In genomic region chr3:125585595-125586223, GRCh38 we compare ENCODE assay signal across 8 cellular contexts. TPM values are rescaled to one million over a fixed set of nuclear protein-coding genes. Genes with fewer than 3 reads are reported as not detected.
DNase-seq lines count a peak whose midpoint lies in the region; ATAC-seq, FAIRE-seq and TF ChIP-seq lines count a peak whose summit lies in the region.

No MANE protein-coding gene starts in this region.

- peak; percentile 66 to 73 (median 68) for TF ChIP-seq CTCF in pancreas (IDR thresholded peaks at IDR 0.05)

- peak; percentile 59 for FAIRE-seq in pancreas (lab: Jason Lieb, UNC)

- ATAC-seq in pancreas (peak; percentile 38 to 91 (median 87)), HG02852 (IDR thresholded peaks at IDR 0.05; ENCODE audit: unreplicated experiment) (no peak)
- no peak for ATAC-seq in stimulated activated memory B cell treated with anti-CD40 and anti-IgM and Interleukin-4, amounts not matched to agents 10 μg/mL and 1 μg/mL and 100 μg/mL, for 72 hours

- WGBS in pancreas, 2 donors: 0 to 3% methylated on average over 1 of the region's 1 CpG

- no peaks in the 10 kb centered on the region for H3K9me3 ChIP-seq in pancreas

- no peak overlapping the region for H3K4me3 ChIP-seq in pancreas

- H3K4me1 ChIP-seq in pancreas: peaks cover 0 to 5% (median 3%) of the 10 kb centered on the region in 3 donors

- no peak overlapping the region for H3K27ac ChIP-seq in pancreas

- intact Hi-C loops in pancreas (cut with DNase I): no loop called here

- H3K4me1 Mint-ChIP-seq in stimulated activated memory B cell treated with anti-CD40 and anti-IgM and Interleukin-4, amounts not matched to agents 10 μg/mL and 1 μg/mL and 100 μg/mL, for 72 hours: peaks cover 30% of the 10 kb centered on the region

- DNase-seq in DMS 273 (lab: John Stamatoyannopoulos, UW; ENCODE audit: unreplicated experiment) (peak; percentile 85), HS-27A (ENCODE audit: low read depth) (peak; percentile 41), NCI-H774 (lab: John Stamatoyannopoulos, UW) (peak; percentile 12), globus pallidus (ENCODE audit: low spot score) (peak; percentile 60), pancreas (peak in 3 of 6 donors; percentile 28 to 64 (median 31))
- DNase-seq in activated gamma-delta T cell treated with anti-CD3 and anti-CD28 coated beads, Interleukin-2, amount 50 U/mL, for 16 hours (ENCODE audit: low read depth): peak; percentile 12

- H3K36me3 ChIP-seq in pancreas: no peaks in the 10 kb centered on the region

- H3K27me3 ChIP-seq in pancreas: no peaks in the 10 kb centered on the region

- H3K4me3 Mint-ChIP-seq in stimulated activated memory B cell treated with anti-CD40 and anti-IgM and Interleukin-4, amounts not matched to agents 10 μg/mL and 1 μg/mL and 100 μg/mL, for 72 hours: no peak overlapping the region

- H3K27ac Mint-ChIP-seq in stimulated activated memory B cell treated with anti-CD40 and anti-IgM and Interleukin-4, amounts not matched to agents 10 μg/mL and 1 μg/mL and 100 μg/mL, for 72 hours: no peak overlapping the region

- H3K36me3 Mint-ChIP-seq in stimulated activated memory B cell treated with anti-CD40 and anti-IgM and Interleukin-4, amounts not matched to agents 10 μg/mL and 1 μg/mL and 100 μg/mL, for 72 hours: peaks cover 9% of the 10 kb centered on the region

- H3K27me3 Mint-ChIP-seq in stimulated activated memory B cell treated with anti-CD40 and anti-IgM and Interleukin-4, amounts not matched to agents 10 μg/mL and 1 μg/mL and 100 μg/mL, for 72 hours: no peaks in the 10 kb centered on the region

- no peaks in the 10 kb centered on the region for H3K9me3 Mint-ChIP-seq in stimulated activated memory B cell treated with anti-CD40 and anti-IgM and Interleukin-4, amounts not matched to agents 10 μg/mL and 1 μg/mL and 100 μg/mL, for 72 hours

RNA-seq across cellular contexts. Expression of gene OSBPL11, which starts 9.6 kb away (rescaled TPM):
- total RNA-seq in pancreas: 1 to 10 TPM; 2.4 to 7.7 (median 3.1) TPM
- 1 to 10 TPM; 2.8 to 4.0 TPM for polyA plus RNA-seq in pancreas

Comparison
In these comparisons a context has a peak if more than half of its experiments do, and no peak if none do; other contexts are left out.
1. ATAC-seq: peak in pancreas (4 of 4); none in stimulated activated memory B cell treated with anti-CD40 and anti-IgM and Interleukin-4, amounts not matched to agents 10 μg/mL and 1 μg/mL and 100 μg/mL, for 72 hours (single experiment) and HG02852 (single experiment).